8 cellular contexts compared by ENCODE assay signal in the genomic region with DNA sequence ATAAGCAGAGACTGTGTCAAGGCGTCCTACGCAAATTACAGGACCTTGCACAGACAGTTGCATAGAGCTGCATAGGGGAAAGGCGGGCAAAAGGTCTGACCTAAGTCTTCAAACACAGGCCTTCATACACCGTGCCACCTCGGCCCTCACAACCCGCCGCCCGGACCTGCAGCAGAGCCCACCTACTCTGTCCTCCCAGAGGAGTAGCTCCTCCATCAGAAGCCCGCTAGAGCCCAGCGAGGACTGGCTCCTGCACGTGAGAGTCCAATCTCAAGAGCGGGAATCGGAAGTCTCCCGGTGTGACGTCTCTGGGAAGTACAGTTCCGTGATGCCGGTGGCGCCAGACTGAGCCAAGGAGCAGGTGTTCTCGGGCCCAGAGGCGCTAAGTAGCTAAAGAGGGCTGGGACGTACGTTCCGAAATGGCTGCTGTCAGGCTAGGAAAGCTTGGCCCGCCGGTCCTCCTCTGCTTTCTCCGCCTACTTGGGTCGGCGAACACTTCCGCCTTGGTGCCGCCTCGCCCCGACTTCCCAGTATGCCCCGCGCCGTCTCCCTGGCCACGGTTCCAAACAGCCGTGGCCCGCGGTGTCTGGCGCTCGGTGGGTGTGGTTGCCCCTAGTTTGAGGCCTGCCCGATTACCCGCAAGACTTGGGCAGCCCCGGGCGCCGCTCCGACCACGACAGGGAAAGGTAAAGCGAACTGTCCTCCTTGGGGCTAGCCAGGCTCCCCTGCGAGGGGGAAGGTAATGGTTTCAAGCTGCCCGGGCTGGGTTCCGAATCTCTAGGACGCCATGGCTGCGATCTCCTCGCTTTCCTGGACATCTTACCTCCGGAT. TPM values are rescaled to one million over a fixed set of nuclear protein-coding genes. Genes with fewer than 3 reads are reported as not detected.
DNase-seq lines count a peak whose midpoint lies in the region; ATAC-seq and TF ChIP-seq lines count a peak whose summit lies in the region.

A gene with protein sequence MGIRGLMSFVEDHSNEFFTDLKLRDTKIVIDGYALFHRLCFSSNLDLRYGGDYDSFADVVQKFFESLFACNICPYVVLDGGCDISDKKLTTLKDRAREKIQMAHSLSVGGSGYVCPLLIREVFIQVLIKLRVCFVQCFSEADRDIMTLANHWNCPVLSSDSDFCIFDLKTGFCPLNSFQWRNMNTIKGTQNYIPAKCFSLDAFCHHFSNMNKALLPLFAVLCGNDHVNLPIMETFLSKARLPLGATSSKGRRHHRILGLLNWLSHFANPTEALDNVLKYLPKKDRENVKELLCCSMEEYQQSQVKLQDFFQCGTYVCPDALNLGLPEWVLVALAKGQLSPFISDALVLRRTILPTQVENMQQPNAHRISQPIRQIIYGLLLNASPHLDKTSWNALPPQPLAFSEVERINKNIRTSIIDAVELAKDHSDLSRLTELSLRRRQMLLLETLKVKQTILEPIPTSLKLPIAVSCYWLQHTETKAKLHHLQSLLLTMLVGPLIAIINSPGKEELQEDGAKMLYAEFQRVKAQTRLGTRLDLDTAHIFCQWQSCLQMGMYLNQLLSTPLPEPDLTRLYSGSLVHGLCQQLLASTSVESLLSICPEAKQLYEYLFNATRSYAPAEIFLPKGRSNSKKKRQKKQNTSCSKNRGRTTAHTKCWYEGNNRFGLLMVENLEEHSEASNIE (minus strand): TSS at position 505 of the 831 bp plus-strand sequence. CDS start 1,519 bp downstream, outside the sequence.
Gene NEK11 (plus strand): TSS at position 557 of the 831 bp plus-strand sequence. CDS start 2,832 bp downstream, outside the sequence.

- peak within 1 kb of the TSS; percentile 85 for H3K27ac ChIP-seq in layer of hippocampus (ENCODE audit: low read depth, low read length)

- DNase-seq in Ammon's horn (ENCODE audit: low spot score) (peak; percentile 93), NCI-H460 (ENCODE audit: extremely low read depth, low read depth) (peak; percentile 62), choroid plexus epithelial cell (ENCODE audit: low read depth) (peak; percentile 87)
- peak; percentile 80 to 84 for DNase-seq in activated CD4-positive, alpha-beta T cell treated with anti-CD3 and anti-CD28 coated beads for 24 hours (ENCODE audit: low read depth in 2 of 2)
- DNase-seq in stimulated activated CD4-positive, alpha-beta T cell treated with anti-CD3 and anti-CD28 coated beads, Interleukin-1b, Interleukin-23, amount 100 ng/mL, for 4 hours (ENCODE audit: low read depth in 2 of 2) = peak; percentile 80 to 83

- H3K27me3 ChIP-seq in layer of hippocampus (ENCODE audit: control insufficient read depth, insufficient read depth, low read length) = no peaks in the 10 kb centered on the region

- peak; percentile 88 for TF ChIP-seq POLR2A in GM19193 (IDR thresholded peaks at IDR 0.05; ENCODE audit: extremely low read depth, insufficient read depth, insufficient read length)

- peak within 1 kb of the TSS; percentile 81 for H3K4me3 ChIP-seq in choroid plexus epithelial cell (ENCODE audit: low read depth, low read length)

- peak; percentile 99 for ATAC-seq in HG03432 (IDR thresholded peaks at IDR 0.05; ENCODE audit: unreplicated experiment)

- TF ChIP-seq CTCF in choroid plexus epithelial cell (conservative IDR thresholded peaks at IDR 0.05; ENCODE audit: low read depth, low read length) = no peak

RNA-seq across cellular contexts. Expression of the first gene that starts in this region (rescaled TPM):
- total RNA-seq in NCI-H460 (2014; rRNA removed; shearing (Covaris generic)) = 3.4 and 4.1 TPM in 2 replicates
- 3.0 and 3.4 TPM in 2 replicates for polyA plus RNA-seq in NCI-H460 (2014; cell fraction: nucleus; rRNA removed)

RNA-seq across cellular contexts. Expression of gene NEK11, which starts in this region (rescaled TPM):
- 3.5 and 5.8 TPM in 2 replicates for total RNA-seq in NCI-H460 (2014; rRNA removed; shearing (Covaris generic))
- polyA plus RNA-seq in NCI-H460 (2014; cell fraction: nucleus; rRNA removed) = 0.48 and 3.4 TPM in 2 replicates

Comparison
In these comparisons a context has a peak if more than half of its experiments do, and no peak if none do; other contexts are left out.
1. Peak in every context shown above with its lines: DNase-seq, ATAC-seq, H3K4me3 ChIP-seq and H3K27ac ChIP-seq.